In the genomic region with DNA sequence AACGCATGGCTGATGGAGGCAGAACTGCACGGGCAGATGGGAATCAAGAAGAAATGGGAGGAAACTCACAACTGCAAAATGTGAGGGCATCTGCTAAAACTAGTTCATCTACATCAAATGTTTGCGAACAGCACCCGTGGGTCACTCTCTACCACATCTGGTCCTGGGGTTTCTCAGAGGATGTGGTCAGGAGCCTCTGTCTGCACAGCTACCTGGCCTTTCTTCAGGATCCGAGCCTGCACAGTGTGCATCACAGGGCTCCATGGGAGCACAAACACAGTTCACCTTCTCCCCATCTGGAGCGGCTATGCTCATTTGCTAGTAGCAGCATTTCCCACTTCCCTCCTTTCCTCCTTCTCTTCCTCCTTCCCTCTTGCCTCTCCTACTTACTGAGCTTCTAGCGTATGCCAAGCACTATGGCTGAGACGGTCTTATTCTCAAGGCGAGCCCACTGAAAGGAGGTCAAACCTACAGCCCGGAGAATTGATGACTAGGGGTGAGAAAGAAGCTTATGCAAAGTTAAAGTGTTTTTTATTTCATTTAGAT, we compare ENCODE assay signal across 11 cellular contexts.
"Had no signal": no experiment of that assay in that cellular context is flagged by ENCODE, and none has a peak within 500 bp of the region (broad histone marks: within the 10 kb centered on the region; RNA-seq: fewer than 3 reads in every experiment).

No MANE protein-coding gene starts in this region.

- H3K4me3 ChIP-seq: cardiac muscle cell had no signal

- H3K27me3 Mint-ChIP-seq: activated CD4-positive, alpha-beta memory T cell treated with anti-CD3 and anti-CD28 coated beads, Interleukin-2, amount 10 ng/mL, durations not matched to agents 7 days and 5 days; naive B cell; stimulated activated naive CD8-positive, alpha-beta T cell treated with anti-CD3 and anti-CD28 coated beads, Interleukin-15, Interleukin-2, amounts not matched to agents 100 ng/mL and 50 ng/mL, for 24 hours had no signal

- H3K27ac ChIP-seq: cardiac muscle cell had no signal

- H3K27ac Mint-ChIP-seq: activated CD4-positive, alpha-beta memory T cell treated with anti-CD3 and anti-CD28 coated beads, Interleukin-2, amount 10 ng/mL, durations not matched to agents 7 days and 5 days; stimulated activated naive CD8-positive, alpha-beta T cell treated with anti-CD3 and anti-CD28 coated beads, Interleukin-15, Interleukin-2, amounts not matched to agents 100 ng/mL and 50 ng/mL, for 24 hours; T-helper 2 cell treated with Interferon-gamma antibody and Interleukin-4, amounts not matched to agents 5 μg/mL and 100 μg/mL, for 36 hours had no signal

- H3K4me1 Mint-ChIP-seq: activated CD4-positive, alpha-beta memory T cell treated with anti-CD3 and anti-CD28 coated beads, Interleukin-2, amount 10 ng/mL, durations not matched to agents 7 days and 5 days had no signal

- DNase-seq: activated CD4-positive, alpha-beta memory T cell treated with anti-CD3 and anti-CD28 coated beads, Interleukin-2, amount 10 ng/mL, durations not matched to agents 7 days and 5 days; activated CD4-positive, CD25-positive, alpha-beta regulatory T cell treated with anti-CD3 and anti-CD28 coated beads, Interleukin-2, amount 50 U/mL, for 72 hours; activated gamma-delta T cell treated with Interleukin-2 at 50 U/mL for 16 hours; activated T-cell treated with anti-CD3 and anti-CD28 coated beads, Interleukin-2, amount 50 U/mL, for 48 hours; kidney glomerular epithelial cell; naive B cell; stimulated activated CD4-positive, alpha-beta T cell treated with anti-CD3 and anti-CD28 coated beads, Interleukin-2, amount 100 ng/mL, for 48 hours; SW 1271 had no signal

- H3K27me3 ChIP-seq: cardiac muscle cell had no signal

- H3K36me3 ChIP-seq: cardiac muscle cell had no signal

- H3K4me3 Mint-ChIP-seq: activated CD4-positive, alpha-beta memory T cell treated with anti-CD3 and anti-CD28 coated beads, Interleukin-2, amount 10 ng/mL, durations not matched to agents 7 days and 5 days; naive B cell; stimulated activated naive CD8-positive, alpha-beta T cell treated with anti-CD3 and anti-CD28 coated beads, Interleukin-15, Interleukin-2, amounts not matched to agents 100 ng/mL and 50 ng/mL, for 24 hours; T-helper 2 cell treated with Interferon-gamma antibody and Interleukin-4, amounts not matched to agents 5 μg/mL and 100 μg/mL, for 36 hours had no signal
